Comparison of ENCODE assay signal across 17 cellular contexts in the genomic region with DNA sequence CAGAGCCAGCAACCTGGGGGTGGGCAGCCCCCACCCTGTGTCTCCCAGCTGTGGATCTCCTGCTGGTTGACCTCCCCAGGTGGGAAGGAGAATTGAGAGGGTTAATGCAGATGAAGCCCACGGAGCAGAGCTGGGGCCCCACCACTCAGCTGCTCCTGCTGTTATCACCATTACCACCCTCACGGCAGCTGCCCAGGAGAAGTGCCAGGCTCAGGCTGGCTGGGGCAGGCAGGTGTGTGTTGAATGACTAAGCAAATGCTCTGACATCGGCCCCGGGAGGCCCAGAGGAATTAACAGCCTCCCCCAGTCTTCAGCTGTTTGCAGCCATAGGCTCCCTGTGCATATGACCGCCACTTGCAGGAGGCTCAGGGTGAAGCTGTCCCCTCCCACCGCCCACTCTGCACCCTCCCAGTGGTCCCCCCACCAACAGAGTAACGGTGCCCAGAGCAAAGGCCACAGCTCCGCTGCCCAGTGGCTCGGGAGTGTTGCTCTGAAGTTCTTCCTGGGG.
A peak's percentile ranks its signal among the peaks of the same experiment; 100 is the strongest.
DNase-seq lines count a peak whose midpoint lies in the region; ATAC-seq and TF ChIP-seq lines count a peak whose summit lies in the region.
"Had no signal": no experiment of that assay in that cellular context is flagged by ENCODE, and none has a peak within 500 bp of the region (broad histone marks: within the 10 kb centered on the region; RNA-seq: fewer than 3 reads in every experiment).

No MANE protein-coding gene starts in this region.

- no peak for ATAC-seq in HG02798 (IDR thresholded peaks at IDR 0.05; ENCODE audit: poor library complexity, unreplicated experiment)
- ATAC-seq in HG02884 (IDR thresholded peaks at IDR 0.05; ENCODE audit: unreplicated experiment) = no peak
- ATAC-seq: activated CD8-positive, alpha-beta T cell treated with anti-CD3 and anti-CD28 coated beads for 36 hours had no signal

- CTCF ChIA-PET in activated naive CD4-positive, alpha-beta T cell treated with anti-CD3 and anti-CD28 coated beads, Interleukin-2, amount 10 ng/mL, durations not matched to agents 7 days and 5 days (lab: Charles Lee) = no interaction called here

- no peak overlapping the region for H3K27ac Mint-ChIP-seq in activated naive CD4-positive, alpha-beta T cell treated with anti-CD3 and anti-CD28 coated beads, Interleukin-2, amount 10 ng/mL, durations not matched to agents 7 days and 5 days
- no peak overlapping the region for H3K27ac Mint-ChIP-seq in mesothelial cell of epicardium
- H3K27ac Mint-ChIP-seq in type B pancreatic cell = no peak overlapping the region
- H3K27ac Mint-ChIP-seq: activated CD8-positive, alpha-beta T cell treated with anti-CD3 and anti-CD28 coated beads for 36 hours; activated T-helper 2 cell treated with anti-CD3 and anti-CD28 coated beads, Interferon-gamma antibody, Interleukin-2, Interleukin-4, amounts not matched to agents 10 μg/mL and 5 μg/mL and 100 μg/mL, durations not matched to agents 14 hours and 24 hours and 36 hours; CD8-positive, alpha-beta memory T cell had no signal

- no peak overlapping the region for H3K4me3 Mint-ChIP-seq in activated naive CD4-positive, alpha-beta T cell treated with anti-CD3 and anti-CD28 coated beads, Interleukin-2, amount 10 ng/mL, durations not matched to agents 7 days and 5 days
- H3K4me3 Mint-ChIP-seq in mesothelial cell of epicardium = no peak overlapping the region
- H3K4me3 Mint-ChIP-seq in type B pancreatic cell = no peak overlapping the region
- H3K4me3 Mint-ChIP-seq: activated CD8-positive, alpha-beta T cell treated with anti-CD3 and anti-CD28 coated beads for 36 hours; CD8-positive, alpha-beta memory T cell; neural progenitor cell had no signal

- H3K36me3 Mint-ChIP-seq in activated naive CD4-positive, alpha-beta T cell treated with anti-CD3 and anti-CD28 coated beads, Interleukin-2, amount 10 ng/mL, durations not matched to agents 7 days and 5 days = no peaks in the 10 kb centered on the region
- no peaks in the 10 kb centered on the region for H3K36me3 Mint-ChIP-seq in mesothelial cell of epicardium
- no peaks in the 10 kb centered on the region for H3K36me3 Mint-ChIP-seq in type B pancreatic cell
- H3K36me3 Mint-ChIP-seq: CD8-positive, alpha-beta memory T cell; neural progenitor cell had no signal

- H3K9me3 Mint-ChIP-seq in activated naive CD4-positive, alpha-beta T cell treated with anti-CD3 and anti-CD28 coated beads, Interleukin-2, amount 10 ng/mL, durations not matched to agents 7 days and 5 days = no peaks in the 10 kb centered on the region
- H3K9me3 Mint-ChIP-seq in mesothelial cell of epicardium (no peaks in the 10 kb centered on the region), type B pancreatic cell (no peaks in the 10 kb centered on the region)
- H3K9me3 Mint-ChIP-seq: activated CD8-positive, alpha-beta T cell treated with anti-CD3 and anti-CD28 coated beads for 36 hours; activated T-helper 2 cell treated with anti-CD3 and anti-CD28 coated beads, Interferon-gamma antibody, Interleukin-2, Interleukin-4, amounts not matched to agents 10 μg/mL and 5 μg/mL and 100 μg/mL, durations not matched to agents 14 hours and 24 hours and 36 hours had no signal

- DNase-seq in activated naive CD4-positive, alpha-beta T cell treated with anti-CD3 and anti-CD28 coated beads, Interleukin-2, amount 10 ng/mL, durations not matched to agents 7 days and 5 days = peak; percentile 16
- DNase-seq in activated naive CD4-positive, alpha-beta T cell (lab: John Stamatoyannopoulos, UW) = no peak
- DNase-seq in SHP77 treated with DMSO at 0.1 percent for 48 hours (lab: John Stamatoyannopoulos, UW) = peak; percentile 57
- DNase-seq in mesothelial cell of epicardium (ENCODE audit: low spot score in 2 of 2, unreplicated experiment in 2 of 2) = peak; percentile 9 to 32
- peak; percentile 62 for DNase-seq in type B pancreatic cell (ENCODE audit: extremely low spot score, unreplicated experiment)
- no peak for DNase-seq in NCI-H1105 treated with DMSO at 0.1 percent for 48 hours (lab: John Stamatoyannopoulos, UW)
- DNase-seq: activated CD8-positive, alpha-beta T cell treated with anti-CD3 and anti-CD28 coated beads for 36 hours; CD8-positive, alpha-beta memory T cell; DMS79; midbrain; NCI-H187; RPMI8226; SW 1271 had no signal

- no peaks in the 10 kb centered on the region for H3K4me1 Mint-ChIP-seq in activated naive CD4-positive, alpha-beta T cell treated with anti-CD3 and anti-CD28 coated beads, Interleukin-2, amount 10 ng/mL, durations not matched to agents 7 days and 5 days
- H3K4me1 Mint-ChIP-seq in mesothelial cell of epicardium = no peaks in the 10 kb centered on the region
- peaks cover 4% of the 10 kb centered on the region for H3K4me1 Mint-ChIP-seq in type B pancreatic cell (ENCODE audit: unreplicated experiment)
- H3K4me1 Mint-ChIP-seq: CD8-positive, alpha-beta memory T cell; neural progenitor cell had no signal

- no peaks in the 10 kb centered on the region for H3K27me3 Mint-ChIP-seq in activated naive CD4-positive, alpha-beta T cell treated with anti-CD3 and anti-CD28 coated beads, Interleukin-2, amount 10 ng/mL, durations not matched to agents 7 days and 5 days
- peaks cover 20% of the 10 kb centered on the region for H3K27me3 Mint-ChIP-seq in mesothelial cell of epicardium (ENCODE audit: low read depth)
- H3K27me3 Mint-ChIP-seq in type B pancreatic cell = peaks cover 27% of the 10 kb centered on the region
- H3K27me3 Mint-ChIP-seq: activated CD8-positive, alpha-beta T cell treated with anti-CD3 and anti-CD28 coated beads for 36 hours had no signal

- no peak for TF ChIP-seq CTCF in mesothelial cell of epicardium (IDR thresholded peaks at IDR 0.05; ENCODE audit: unreplicated experiment)
- no peak for TF ChIP-seq CTCF in type B pancreatic cell (conservative IDR thresholded peaks at IDR 0.05)

Comparison
In these comparisons a context has a peak if more than half of its experiments do, and no peak if none do; other contexts are left out.
1. DNase-seq: peak in activated naive CD4-positive, alpha-beta T cell treated with anti-CD3 and anti-CD28 coated beads, Interleukin-2, amount 10 ng/mL, durations not matched to agents 7 days and 5 days (single experiment), SHP77 treated with DMSO at 0.1 percent for 48 hours (single experiment), mesothelial cell of epicardium (2 of 2) and type B pancreatic cell (single experiment); none in activated naive CD4-positive, alpha-beta T cell (0 of 4) and NCI-H1105 treated with DMSO at 0.1 percent for 48 hours (single experiment).